ENCODE assay signal across 2 cellular contexts in the genomic region with DNA sequence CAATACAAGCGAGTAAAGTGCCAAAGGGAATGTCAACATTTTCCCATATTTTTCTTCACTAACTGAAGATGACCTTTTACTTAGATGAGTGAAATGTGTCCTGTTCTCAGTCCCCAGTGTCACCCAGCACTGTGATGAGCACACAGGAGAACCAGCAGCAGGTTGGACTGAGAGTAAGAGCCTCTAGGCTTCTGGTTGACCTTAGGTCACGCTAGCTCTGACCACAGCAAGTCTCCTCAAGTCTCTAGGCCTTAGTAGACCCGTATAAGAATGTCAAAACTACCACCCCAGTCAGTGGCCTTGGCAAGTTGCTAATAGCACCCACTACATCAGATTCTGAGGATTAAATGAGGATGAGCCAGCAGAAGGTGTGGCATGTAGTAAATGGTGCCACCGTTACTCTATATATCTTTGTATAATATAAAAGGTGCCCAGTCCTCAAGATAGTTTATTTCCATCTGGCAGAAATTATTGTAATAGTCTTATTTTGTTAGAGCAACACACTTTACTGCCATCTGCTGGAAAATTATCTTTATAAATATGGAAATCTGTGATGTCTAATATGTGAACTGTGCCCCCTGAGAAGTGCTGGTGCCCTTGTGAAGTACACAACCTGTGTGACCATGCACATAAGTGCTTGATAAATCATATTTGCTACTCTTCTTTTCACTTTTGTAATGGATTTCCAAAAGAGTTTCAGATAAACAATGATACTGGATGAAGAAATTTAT.
A peak's percentile ranks its signal among the peaks of the same experiment; 100 is the strongest.
TF ChIP-seq lines count a peak whose summit lies in the region.

No MANE protein-coding gene starts in this region.

TF ChIP-seq in A549, 52 proteins besides CTCF, POLR2A, EP300 and RAD21:
- TF ChIP-seq, protein P1, sequence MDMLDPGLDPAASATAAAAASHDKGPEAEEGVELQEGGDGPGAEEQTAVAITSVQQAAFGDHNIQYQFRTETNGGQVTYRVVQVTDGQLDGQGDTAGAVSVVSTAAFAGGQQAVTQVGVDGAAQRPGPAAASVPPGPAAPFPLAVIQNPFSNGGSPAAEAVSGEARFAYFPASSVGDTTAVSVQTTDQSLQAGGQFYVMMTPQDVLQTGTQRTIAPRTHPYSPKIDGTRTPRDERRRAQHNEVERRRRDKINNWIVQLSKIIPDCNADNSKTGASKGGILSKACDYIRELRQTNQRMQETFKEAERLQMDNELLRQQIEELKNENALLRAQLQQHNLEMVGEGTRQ (IDR thresholded peaks at IDR 0.05) = no peak
- TF ChIP-seq E2F6 (IDR thresholded peaks at IDR 0.05; ENCODE audit: borderline replicate concordance, low read depth) = no peak
- TF ChIP-seq SMC3 (IDR thresholded peaks at IDR 0.05) = peak; percentile 32; the same call in 2 of the 3 replicates
- no peak for TF ChIP-seq FOSL2 (IDR thresholded peaks at IDR 0.05)
- no peak for TF ChIP-seq FOSL2 (CRISPR knock-in tag; IDR thresholded peaks at IDR 0.05)
- TF ChIP-seq, protein P2, sequence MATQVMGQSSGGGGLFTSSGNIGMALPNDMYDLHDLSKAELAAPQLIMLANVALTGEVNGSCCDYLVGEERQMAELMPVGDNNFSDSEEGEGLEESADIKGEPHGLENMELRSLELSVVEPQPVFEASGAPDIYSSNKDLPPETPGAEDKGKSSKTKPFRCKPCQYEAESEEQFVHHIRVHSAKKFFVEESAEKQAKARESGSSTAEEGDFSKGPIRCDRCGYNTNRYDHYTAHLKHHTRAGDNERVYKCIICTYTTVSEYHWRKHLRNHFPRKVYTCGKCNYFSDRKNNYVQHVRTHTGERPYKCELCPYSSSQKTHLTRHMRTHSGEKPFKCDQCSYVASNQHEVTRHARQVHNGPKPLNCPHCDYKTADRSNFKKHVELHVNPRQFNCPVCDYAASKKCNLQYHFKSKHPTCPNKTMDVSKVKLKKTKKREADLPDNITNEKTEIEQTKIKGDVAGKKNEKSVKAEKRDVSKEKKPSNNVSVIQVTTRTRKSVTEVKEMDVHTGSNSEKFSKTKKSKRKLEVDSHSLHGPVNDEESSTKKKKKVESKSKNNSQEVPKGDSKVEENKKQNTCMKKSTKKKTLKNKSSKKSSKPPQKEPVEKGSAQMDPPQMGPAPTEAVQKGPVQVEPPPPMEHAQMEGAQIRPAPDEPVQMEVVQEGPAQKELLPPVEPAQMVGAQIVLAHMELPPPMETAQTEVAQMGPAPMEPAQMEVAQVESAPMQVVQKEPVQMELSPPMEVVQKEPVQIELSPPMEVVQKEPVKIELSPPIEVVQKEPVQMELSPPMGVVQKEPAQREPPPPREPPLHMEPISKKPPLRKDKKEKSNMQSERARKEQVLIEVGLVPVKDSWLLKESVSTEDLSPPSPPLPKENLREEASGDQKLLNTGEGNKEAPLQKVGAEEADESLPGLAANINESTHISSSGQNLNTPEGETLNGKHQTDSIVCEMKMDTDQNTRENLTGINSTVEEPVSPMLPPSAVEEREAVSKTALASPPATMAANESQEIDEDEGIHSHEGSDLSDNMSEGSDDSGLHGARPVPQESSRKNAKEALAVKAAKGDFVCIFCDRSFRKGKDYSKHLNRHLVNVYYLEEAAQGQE (IDR thresholded peaks at IDR 0.05) = no peak
- TF ChIP-seq RFX5 (IDR thresholded peaks at IDR 0.05) = no peak
- TF ChIP-seq, protein P3, sequence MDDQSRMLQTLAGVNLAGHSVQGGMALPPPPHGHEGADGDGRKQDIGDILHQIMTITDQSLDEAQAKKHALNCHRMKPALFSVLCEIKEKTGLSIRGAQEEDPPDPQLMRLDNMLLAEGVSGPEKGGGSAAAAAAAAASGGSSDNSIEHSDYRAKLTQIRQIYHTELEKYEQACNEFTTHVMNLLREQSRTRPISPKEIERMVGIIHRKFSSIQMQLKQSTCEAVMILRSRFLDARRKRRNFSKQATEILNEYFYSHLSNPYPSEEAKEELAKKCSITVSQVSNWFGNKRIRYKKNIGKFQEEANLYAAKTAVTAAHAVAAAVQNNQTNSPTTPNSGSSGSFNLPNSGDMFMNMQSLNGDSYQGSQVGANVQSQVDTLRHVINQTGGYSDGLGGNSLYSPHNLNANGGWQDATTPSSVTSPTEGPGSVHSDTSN (IDR thresholded peaks at IDR 0.05) = no peak

TF ChIP-seq in H1, 55 proteins besides CTCF, POLR2A, EP300 and RAD21:
- TF ChIP-seq NRF1 (IDR thresholded peaks at IDR 0.05; ENCODE audit: low read depth, low read length) (no peak), E2F6 (IDR thresholded peaks at IDR 0.05) (no peak), SP4 (IDR thresholded peaks at IDR 0.05; ENCODE audit: low read length) (no peak), CHD2 (IDR thresholded peaks at IDR 0.05; ENCODE audit: low read length) (no peak), RNF2 (IDR thresholded peaks at IDR 0.05; ENCODE audit: borderline replicate concordance, low read depth, low read length, missing control alignments, poor library complexity, severe bottlenecking) (no peak), MAFK (IDR thresholded peaks at IDR 0.05; ENCODE audit: low read depth, low read length) (no peak), KDM4A (IDR thresholded peaks at IDR 0.05; ENCODE audit: low read depth, low read length, severe bottlenecking) (no peak), JUND (IDR thresholded peaks at IDR 0.05; ENCODE audit: low read length) (no peak), SIRT6 (IDR thresholded peaks at IDR 0.05; ENCODE audit: low read length) (no peak), HDAC6 (IDR thresholded peaks at IDR 0.05; ENCODE audit: low read depth, low read length) (no peak)
